In the genomic region with DNA sequence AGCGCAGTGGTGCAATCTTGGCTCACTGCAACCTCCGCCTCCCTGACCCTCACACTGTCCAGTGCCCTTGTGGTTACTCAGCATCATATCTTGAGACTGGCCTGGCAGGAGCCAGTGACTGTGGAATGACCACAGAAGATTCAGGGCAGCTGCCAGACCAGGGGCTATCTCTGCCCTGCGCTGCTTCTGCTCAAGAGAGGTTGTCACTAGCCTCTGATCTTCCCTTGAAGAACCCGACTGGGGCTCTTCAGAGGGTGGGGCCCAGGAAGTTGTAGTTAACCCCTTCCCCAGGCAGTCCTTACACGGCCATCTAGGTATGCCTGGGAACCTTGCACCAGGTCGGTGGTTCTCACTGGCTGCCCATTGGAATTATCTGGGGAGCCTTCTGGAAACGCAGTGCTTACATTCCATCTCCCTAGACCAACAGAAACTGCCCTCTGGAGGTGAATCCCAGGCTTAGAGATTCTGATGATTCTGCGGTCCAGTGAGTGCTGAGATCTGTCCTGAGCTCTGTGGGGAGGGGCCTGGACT, we compare ENCODE assay signal across 2 cellular contexts.
TF ChIP-seq lines count a peak whose summit lies in the region.

No MANE protein-coding gene starts in this region.

TF ChIP-seq in IMR-90, 13 proteins besides CTCF, POLR2A, EP300 and RAD21:
- TF ChIP-seq MXI1 (IDR thresholded peaks at IDR 0.05; ENCODE audit: borderline replicate concordance, low read depth, low read length) (no peak), CEBPB (IDR thresholded peaks at IDR 0.05; ENCODE audit: low read depth, low read length) (0 out of 2 replicates have a peak, but pooled peaks have one; percentile 41)

TF ChIP-seq in H1, 55 proteins besides CTCF, POLR2A, EP300 and RAD21:
- TF ChIP-seq NANOG (IDR thresholded peaks at IDR 0.05; ENCODE audit: insufficient read depth, low read depth, low read length, poor library complexity, severe bottlenecking): no peak
- TF ChIP-seq RBBP5 (IDR thresholded peaks at IDR 0.05; ENCODE audit: borderline replicate concordance, low read depth, low read length): no peak
- no peak for TF ChIP-seq SRF (IDR thresholded peaks at IDR 0.05; ENCODE audit: low read depth, low read length)
- no peak for TF ChIP-seq TAF7 (optimal IDR thresholded peaks at IDR 0.05; ENCODE audit: borderline replicate concordance, low read depth, low read length)
- TF ChIP-seq CHD2 (IDR thresholded peaks at IDR 0.05; ENCODE audit: low read length): no peak
- TF ChIP-seq CEBPB (IDR thresholded peaks at IDR 0.05; ENCODE audit: low read depth, low read length): no peak
- no peak for TF ChIP-seq BCL11A (IDR thresholded peaks at IDR 0.05; ENCODE audit: low read depth in 2 of 2, low read length in 2 of 2)
- TF ChIP-seq EZH2 (IDR thresholded peaks at IDR 0.05; ENCODE audit: low read depth, low read length, severe bottlenecking): no peak
- no peak for TF ChIP-seq HDAC2 (IDR thresholded peaks at IDR 0.05; ENCODE audit: borderline replicate concordance in 1 of 2, low read depth in 2 of 2, low read length in 2 of 2)
- TF ChIP-seq SIRT6 (IDR thresholded peaks at IDR 0.05; ENCODE audit: low read length): no peak
- TF ChIP-seq SP1 (IDR thresholded peaks at IDR 0.05; ENCODE audit: low read depth, low read length): no peak
TF ChIP-seq in H1: peak in this region for 0.
